In genomic region chr6:42175860-42176259, GRCh38 we compare ENCODE assay signal across 1 cellular context.
TF ChIP-seq lines count a peak whose summit lies in the region.

No MANE protein-coding gene starts in this region.

TF ChIP-seq in H1, 55 proteins besides CTCF, POLR2A, EP300 and RAD21:
- TF ChIP-seq TEAD4 (IDR thresholded peaks at IDR 0.05; ENCODE audit: low read depth, low read length), result peak; percentile 87
- no peak for TF ChIP-seq SUZ12 (IDR thresholded peaks at IDR 0.05; ENCODE audit: low read length)
- TF ChIP-seq, protein P1, sequence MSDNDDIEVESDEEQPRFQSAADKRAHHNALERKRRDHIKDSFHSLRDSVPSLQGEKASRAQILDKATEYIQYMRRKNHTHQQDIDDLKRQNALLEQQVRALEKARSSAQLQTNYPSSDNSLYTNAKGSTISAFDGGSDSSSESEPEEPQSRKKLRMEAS (IDR thresholded peaks at IDR 0.05), result 0 out of 2 replicates have a peak, but pooled peaks have one; percentile 26
